ENCODE assay signal across 1 cellular context in the genomic region with DNA sequence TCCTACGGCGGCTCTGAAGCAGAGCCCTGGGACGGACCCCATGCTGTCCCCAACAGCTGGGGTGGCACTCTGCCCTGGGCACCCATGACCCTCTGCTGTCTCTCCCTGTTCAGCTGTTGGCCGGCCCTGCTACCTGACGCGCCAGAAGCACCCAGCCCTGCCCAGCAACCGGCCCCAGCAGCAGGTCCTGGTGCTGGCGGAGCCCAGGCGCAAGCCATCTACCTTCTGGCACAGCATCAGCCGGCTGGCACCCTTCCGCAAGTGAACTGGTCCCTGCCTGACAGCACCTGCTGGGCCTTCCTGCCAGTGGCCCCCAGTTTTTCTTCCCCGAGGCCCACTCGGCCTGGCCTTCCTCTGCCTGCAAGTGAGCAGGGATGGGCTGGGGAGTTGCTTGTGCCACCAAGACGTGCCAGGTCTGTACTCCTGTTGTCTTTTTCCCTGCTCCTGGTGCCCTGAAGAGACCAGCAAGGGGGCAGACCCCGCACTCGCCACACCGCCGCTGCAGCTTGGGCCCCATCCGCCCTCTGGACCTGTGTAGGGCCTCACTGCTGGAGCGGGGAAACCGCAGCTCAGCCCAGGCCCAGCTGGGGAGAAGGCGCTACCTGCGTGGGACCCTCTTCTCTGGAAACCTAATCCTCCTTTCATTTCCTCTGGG.
TF ChIP-seq lines count a peak whose summit lies in the region.

No MANE protein-coding gene starts in this region.

TF ChIP-seq in H1, 55 proteins besides CTCF, POLR2A, EP300 and RAD21:
- TF ChIP-seq CHD2 (IDR thresholded peaks at IDR 0.05; ENCODE audit: low read length) (no peak), SP4 (IDR thresholded peaks at IDR 0.05; ENCODE audit: low read length) (no peak), SRF (IDR thresholded peaks at IDR 0.05; ENCODE audit: low read depth, low read length) (no peak), POU5F1 (IDR thresholded peaks at IDR 0.05; ENCODE audit: low read depth, low read length) (no peak), MAFK (IDR thresholded peaks at IDR 0.05; ENCODE audit: low read depth, low read length) (no peak)
TF ChIP-seq in H1: peak in this region for 0.
